In the genomic region with DNA sequence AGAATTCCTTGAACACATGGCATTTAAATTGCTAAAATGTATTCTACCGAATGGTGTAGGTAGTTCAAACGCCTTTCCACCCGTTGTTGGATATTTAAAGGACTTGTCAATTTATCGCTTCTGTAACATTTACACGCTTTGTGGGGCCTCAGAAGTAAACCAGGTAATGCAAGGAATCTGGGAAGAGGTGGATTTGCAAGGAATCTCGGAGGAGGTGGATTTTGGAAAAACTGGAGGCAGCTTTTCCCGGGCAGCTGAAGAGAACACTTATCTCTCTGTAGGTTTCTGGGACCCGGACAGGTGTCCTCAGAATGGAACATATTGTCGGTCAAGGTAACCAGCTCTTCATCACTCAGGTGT, we compare ENCODE assay signal across 1 cellular context.
TF ChIP-seq lines count a peak whose summit lies in the region.

No MANE protein-coding gene starts in this region.

TF ChIP-seq in H1, 55 proteins besides CTCF, POLR2A, EP300 and RAD21:
- TF ChIP-seq JUN (IDR thresholded peaks at IDR 0.05; ENCODE audit: low read depth, low read length) (no peak), RNF2 (IDR thresholded peaks at IDR 0.05; ENCODE audit: borderline replicate concordance, low read depth, low read length, missing control alignments, poor library complexity, severe bottlenecking) (no peak), BCL11A (IDR thresholded peaks at IDR 0.05; ENCODE audit: low read depth in 2 of 2, low read length in 2 of 2) (no peak), USF2 (IDR thresholded peaks at IDR 0.05; ENCODE audit: low read length) (no peak), HDAC2 (IDR thresholded peaks at IDR 0.05; ENCODE audit: borderline replicate concordance in 1 of 2, low read depth in 2 of 2, low read length in 2 of 2) (no peak), ASH2L (IDR thresholded peaks at IDR 0.05; ENCODE audit: low read length) (no peak), TEAD4 (IDR thresholded peaks at IDR 0.05; ENCODE audit: low read depth, low read length) (no peak), CEBPB (IDR thresholded peaks at IDR 0.05; ENCODE audit: low read depth, low read length) (no peak), RBBP5 (IDR thresholded peaks at IDR 0.05; ENCODE audit: borderline replicate concordance, low read depth, low read length) (no peak)
